ENCODE assay signal across 16 cellular contexts in the genomic region with DNA sequence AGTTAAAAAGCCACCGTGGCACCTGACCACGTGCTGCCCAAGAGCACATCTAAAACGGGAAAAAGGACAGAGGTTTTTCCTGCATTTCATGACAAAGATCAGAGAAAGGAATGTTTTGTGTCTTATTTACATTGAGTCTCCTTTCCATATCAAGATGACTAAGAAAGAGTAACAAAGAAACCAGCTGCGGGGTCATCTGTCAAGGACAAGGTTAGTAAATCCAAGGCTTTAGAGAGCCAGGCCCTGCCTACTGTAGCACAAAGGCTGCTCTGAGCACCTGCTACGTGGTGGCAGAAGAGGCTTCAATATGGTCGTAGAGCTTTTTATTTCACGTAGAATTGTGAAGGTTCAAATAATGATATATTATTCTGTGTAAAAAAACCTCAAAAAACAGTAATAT. TPM values are rescaled to one million over a fixed set of nuclear protein-coding genes. Genes with fewer than 3 reads are reported as not detected.
A peak's percentile ranks its signal among the peaks of the same experiment; 100 is the strongest.
DNase-seq lines count a peak whose midpoint lies in the region; ATAC-seq and TF ChIP-seq lines count a peak whose summit lies in the region.
"Had no signal": no experiment of that assay in that cellular context is flagged by ENCODE, and none has a peak within 500 bp of the region (broad histone marks: within the 10 kb centered on the region; RNA-seq: fewer than 3 reads in every experiment).

No MANE protein-coding gene starts in this region.

- H3K27me3 ChIP-seq in neural progenitor cell = no peaks in the 10 kb centered on the region
- no peaks in the 10 kb centered on the region for H3K27me3 ChIP-seq in CD8-positive, alpha-beta memory T cell (ENCODE audit: insufficient read depth, low read length, poor library complexity, severe bottlenecking)
- H3K27me3 ChIP-seq: SJCRH30 had no signal

- DNase-seq in activated CD8-positive, alpha-beta memory T cell treated with anti-CD3 and anti-CD28 coated beads, Interleukin-2, amount 10 ng/mL, durations not matched to agents 7 days and 5 days = peak; percentile 28
- DNase-seq in activated CD8-positive, alpha-beta memory T cell treated with anti-CD3 and anti-CD28 coated beads for 24 hours = no peak
- peak; percentile 86 for DNase-seq in NCI-H146 (lab: John Stamatoyannopoulos, UW)
- no peak for DNase-seq in endothelial cell (ENCODE audit: low spot score)
- DNase-seq in neural progenitor cell (ENCODE audit: low spot score) = no peak
- DNase-seq in activated CD4-positive, alpha-beta T cell treated with anti-CD3 and anti-CD28 coated beads for 1 hour = no peak
- no peak for DNase-seq in CD8-positive, alpha-beta memory T cell
- DNase-seq: Calu3; CD4-positive, alpha-beta T cell; NCI-H1417 treated with DMSO at 0.1 percent for 48 hours; NCI-H2227 treated with DMSO at 0.1 percent for 48 hours; NCI-H774; SJCRH30 had no signal

- H3F3A ChIP-seq in neural progenitor cell (ENCODE audit: low read depth) = peaks cover 3% of the 10 kb centered on the region

- no peaks in the 10 kb centered on the region for H3K36me3 ChIP-seq in neural progenitor cell
- no peaks in the 10 kb centered on the region for H3K36me3 ChIP-seq in CD8-positive, alpha-beta memory T cell (ENCODE audit: insufficient read depth, low read length)
- H3K36me3 ChIP-seq: SJCRH30 had no signal

- no peaks in the 10 kb centered on the region for H3K4me1 ChIP-seq in neural progenitor cell
- H3K4me1 ChIP-seq in CD8-positive, alpha-beta memory T cell (ENCODE audit: insufficient read depth, low read length) = no peaks in the 10 kb centered on the region
- H3K4me1 ChIP-seq: A549, SJCRH30 had no signal

- H3K36me3 Mint-ChIP-seq in activated CD8-positive, alpha-beta memory T cell treated with anti-CD3 and anti-CD28 coated beads, Interleukin-2, amount 10 ng/mL, durations not matched to agents 7 days and 5 days = no peaks in the 10 kb centered on the region
- H3K36me3 Mint-ChIP-seq in endothelial cell (ENCODE audit: low read depth, unreplicated experiment) (peaks cover 30% of the 10 kb centered on the region), neural progenitor cell (peaks cover 32% of the 10 kb centered on the region)
- H3K36me3 Mint-ChIP-seq in CD8-positive, alpha-beta memory T cell = peaks cover 0 to 3% (median 0%) of the 10 kb centered on the region in 3 donors

- no peaks in the 10 kb centered on the region for H3K9me3 ChIP-seq in neural progenitor cell (ENCODE audit: low read depth)
- no peaks in the 10 kb centered on the region for H3K9me3 ChIP-seq in CD8-positive, alpha-beta memory T cell (ENCODE audit: low read length)
- H3K9me3 ChIP-seq: A549, SJCRH30 had no signal

- no peak overlapping the region for H2AFZ ChIP-seq in neural progenitor cell (replicated peaks)

- no peak overlapping the region for H3K27ac ChIP-seq in neural progenitor cell
- H3K27ac ChIP-seq in CD8-positive, alpha-beta memory T cell (ENCODE audit: low read depth, low read length) = no peak overlapping the region
- H3K27ac ChIP-seq: A549, KMS-11, SJCRH30 had no signal

- no peaks in the 10 kb centered on the region for H3K4me1 Mint-ChIP-seq in activated CD8-positive, alpha-beta memory T cell treated with anti-CD3 and anti-CD28 coated beads, Interleukin-2, amount 10 ng/mL, durations not matched to agents 7 days and 5 days
- H3K4me1 Mint-ChIP-seq in endothelial cell (ENCODE audit: unreplicated experiment) = peaks cover 17% of the 10 kb centered on the region
- peaks cover 27% of the 10 kb centered on the region for H3K4me1 Mint-ChIP-seq in neural progenitor cell
- H3K4me1 Mint-ChIP-seq in CD8-positive, alpha-beta memory T cell = no peaks in the 10 kb centered on the region

- CTCF ChIA-PET in activated CD8-positive, alpha-beta memory T cell treated with anti-CD3 and anti-CD28 coated beads, Interleukin-2, amount 10 ng/mL, durations not matched to agents 7 days and 5 days (lab: Charles Lee) = no interaction called here
- CTCF ChIA-PET in CD8-positive, alpha-beta memory T cell (lab: Charles Lee) = no interaction called here

- H3K9me3 Mint-ChIP-seq in activated CD8-positive, alpha-beta memory T cell treated with anti-CD3 and anti-CD28 coated beads, Interleukin-2, amount 10 ng/mL, durations not matched to agents 7 days and 5 days (ENCODE audit: low read depth) = no peaks in the 10 kb centered on the region
- H3K9me3 Mint-ChIP-seq in endothelial cell (ENCODE audit: unreplicated experiment) (no peaks in the 10 kb centered on the region), neural progenitor cell (peaks cover 2% of the 10 kb centered on the region)
- H3K9me3 Mint-ChIP-seq in CD8-positive, alpha-beta memory T cell = no peaks in the 10 kb centered on the region
- H3K9me3 Mint-ChIP-seq: CD4-positive, alpha-beta T cell had no signal

- H3K4me3 Mint-ChIP-seq in activated CD8-positive, alpha-beta memory T cell treated with anti-CD3 and anti-CD28 coated beads, Interleukin-2, amount 10 ng/mL, durations not matched to agents 7 days and 5 days = no peak overlapping the region
- H3K4me3 Mint-ChIP-seq in endothelial cell (ENCODE audit: unreplicated experiment) (peak overlapping the region; percentile 44), neural progenitor cell (no peak overlapping the region)
- no peak overlapping the region for H3K4me3 Mint-ChIP-seq in CD8-positive, alpha-beta memory T cell
- H3K4me3 Mint-ChIP-seq: CD4-positive, alpha-beta T cell had no signal

- no peak overlapping the region for H3K4me2 ChIP-seq in neural progenitor cell
- H3K4me2 ChIP-seq: A549, KMS-11 had no signal

- H3K4me3 ChIP-seq in neural progenitor cell = no peak overlapping the region
- H3K4me3 ChIP-seq in CD8-positive, alpha-beta memory T cell (ENCODE audit: low read length) = no peak overlapping the region
- H3K4me3 ChIP-seq: A549, SJCRH30 had no signal

- no peak overlapping the region for H3K9ac ChIP-seq in neural progenitor cell
- H3K9ac ChIP-seq: KMS-11 had no signal

- no peak for TF ChIP-seq CTCF in endothelial cell (IDR thresholded peaks at IDR 0.05; ENCODE audit: unreplicated experiment)
- TF ChIP-seq CTCF in neural progenitor cell (IDR thresholded peaks at IDR 0.05) = no peak

- no peaks in the 10 kb centered on the region for H4K20me1 ChIP-seq in neural progenitor cell (ENCODE audit: low read depth)

- H3K79me2 ChIP-seq in neural progenitor cell (ENCODE audit: low read depth) = no peaks in the 10 kb centered on the region

- POLR2A ChIA-PET in CD8-positive, alpha-beta memory T cell (lab: Charles Lee) = no interaction called here

- H3K27me3 Mint-ChIP-seq in activated CD8-positive, alpha-beta memory T cell treated with anti-CD3 and anti-CD28 coated beads, Interleukin-2, amount 10 ng/mL, durations not matched to agents 7 days and 5 days = no peaks in the 10 kb centered on the region
- H3K27me3 Mint-ChIP-seq in endothelial cell (ENCODE audit: unreplicated experiment) (peaks cover 7% of the 10 kb centered on the region), neural progenitor cell (ENCODE audit: insufficient read depth, low read depth) (peaks cover 2% of the 10 kb centered on the region)
- H3K27me3 Mint-ChIP-seq in CD8-positive, alpha-beta memory T cell = peaks cover 0 to 3% of the 10 kb centered on the region in 2 donors
- H3K27me3 Mint-ChIP-seq: CD4-positive, alpha-beta T cell had no signal

- no peak for ATAC-seq in activated CD8-positive, alpha-beta memory T cell treated with anti-CD3 and anti-CD28 coated beads, Interleukin-2, amount 10 ng/mL, durations not matched to agents 7 days and 5 days
- ATAC-seq in GM21367 (IDR thresholded peaks at IDR 0.05; ENCODE audit: unreplicated experiment) = no peak
- ATAC-seq: A549 had no signal

- H3K27ac Mint-ChIP-seq in activated CD8-positive, alpha-beta memory T cell treated with anti-CD3 and anti-CD28 coated beads, Interleukin-2, amount 10 ng/mL, durations not matched to agents 7 days and 5 days = no peak overlapping the region
- H3K27ac Mint-ChIP-seq in endothelial cell (ENCODE audit: unreplicated experiment) = no peak overlapping the region
- peak overlapping the region; percentile 58 for H3K27ac Mint-ChIP-seq in neural progenitor cell
- H3K27ac Mint-ChIP-seq in CD8-positive, alpha-beta memory T cell = no peak overlapping the region
- H3K27ac Mint-ChIP-seq: CD4-positive, alpha-beta T cell had no signal

RNA-seq across cellular contexts. Expression of a gene that starts 51.0 kb away (rescaled TPM):
- total RNA-seq in activated CD8-positive, alpha-beta memory T cell treated with anti-CD3 and anti-CD28 coated beads, Interleukin-2, amount 10 ng/mL, durations not matched to agents 7 days and 5 days = 1 to 10 TPM; 5.8 to 9.7 TPM
- total RNA-seq in endothelial cell (ENCODE audit: unreplicated experiment) (1.5 TPM), neural progenitor cell (ENCODE audit: low replicate concordance) (12.0 and 14.2 TPM in 2 replicates)
- 1 to 10 TPM; 4.2 to 4.7 TPM for total RNA-seq in CD8-positive, alpha-beta memory T cell
- polyA plus RNA-seq in CD8-positive, alpha-beta memory T cell = not detected

Comparison
In these comparisons a context has a peak if more than half of its experiments do, and no peak if none do; other contexts are left out.
1. DNase-seq: peak in activated CD8-positive, alpha-beta memory T cell treated with anti-CD3 and anti-CD28 coated beads, Interleukin-2, amount 10 ng/mL, durations not matched to agents 7 days and 5 days (single experiment) and NCI-H146 (single experiment); none in activated CD8-positive, alpha-beta memory T cell treated with anti-CD3 and anti-CD28 coated beads for 24 hours (single experiment), endothelial cell (single experiment), neural progenitor cell (single experiment), activated CD4-positive, alpha-beta T cell treated with anti-CD3 and anti-CD28 coated beads for 1 hour (single experiment) and CD8-positive, alpha-beta memory T cell (0 of 5).